Comparison of ENCODE assay signal across 2 cellular contexts in the genomic region with DNA sequence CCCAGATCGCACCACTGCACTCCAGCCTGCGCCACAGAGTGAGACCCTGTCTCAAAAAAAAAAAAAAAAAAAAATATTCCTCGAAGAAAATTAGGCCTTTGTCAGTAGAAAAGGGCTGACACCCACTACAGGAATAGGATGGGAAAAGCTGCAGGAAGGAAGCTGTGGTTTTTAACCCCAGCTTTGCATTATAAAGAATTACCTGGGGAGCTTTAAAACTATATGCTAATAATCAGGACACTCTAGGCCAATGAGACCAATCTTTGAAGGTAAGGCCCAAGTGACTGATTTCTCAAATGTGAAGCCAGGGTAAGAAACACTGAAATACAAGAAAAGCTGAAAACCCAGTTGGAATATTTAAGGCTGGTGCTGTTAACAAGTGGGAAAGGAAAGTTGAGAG.
TF ChIP-seq lines count a peak whose summit lies in the region.

No MANE protein-coding gene starts in this region.

TF ChIP-seq in SK-N-SH, 30 proteins besides CTCF, POLR2A, EP300 and RAD21 (continued from another document):
- TF ChIP-seq, protein P1, sequence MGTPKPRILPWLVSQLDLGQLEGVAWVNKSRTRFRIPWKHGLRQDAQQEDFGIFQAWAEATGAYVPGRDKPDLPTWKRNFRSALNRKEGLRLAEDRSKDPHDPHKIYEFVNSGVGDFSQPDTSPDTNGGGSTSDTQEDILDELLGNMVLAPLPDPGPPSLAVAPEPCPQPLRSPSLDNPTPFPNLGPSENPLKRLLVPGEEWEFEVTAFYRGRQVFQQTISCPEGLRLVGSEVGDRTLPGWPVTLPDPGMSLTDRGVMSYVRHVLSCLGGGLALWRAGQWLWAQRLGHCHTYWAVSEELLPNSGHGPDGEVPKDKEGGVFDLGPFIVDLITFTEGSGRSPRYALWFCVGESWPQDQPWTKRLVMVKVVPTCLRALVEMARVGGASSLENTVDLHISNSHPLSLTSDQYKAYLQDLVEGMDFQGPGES (IDR thresholded peaks at IDR 0.05; ENCODE audit: low read depth, low read length): no peak
- no peak for TF ChIP-seq JUND (IDR thresholded peaks at IDR 0.05)
- TF ChIP-seq RFX5 (IDR thresholded peaks at IDR 0.05; ENCODE audit: low read length): no peak
- no peak for TF ChIP-seq ELF1 (IDR thresholded peaks at IDR 0.05)
- no peak for TF ChIP-seq TAF1 (IDR thresholded peaks at IDR 0.05; ENCODE audit: borderline replicate concordance, low read depth, low read length)
- no peak for TF ChIP-seq TCF12 (IDR thresholded peaks at IDR 0.05)
- TF ChIP-seq GABPA (IDR thresholded peaks at IDR 0.05; ENCODE audit: low read depth): no peak
- TF ChIP-seq, protein P2, sequence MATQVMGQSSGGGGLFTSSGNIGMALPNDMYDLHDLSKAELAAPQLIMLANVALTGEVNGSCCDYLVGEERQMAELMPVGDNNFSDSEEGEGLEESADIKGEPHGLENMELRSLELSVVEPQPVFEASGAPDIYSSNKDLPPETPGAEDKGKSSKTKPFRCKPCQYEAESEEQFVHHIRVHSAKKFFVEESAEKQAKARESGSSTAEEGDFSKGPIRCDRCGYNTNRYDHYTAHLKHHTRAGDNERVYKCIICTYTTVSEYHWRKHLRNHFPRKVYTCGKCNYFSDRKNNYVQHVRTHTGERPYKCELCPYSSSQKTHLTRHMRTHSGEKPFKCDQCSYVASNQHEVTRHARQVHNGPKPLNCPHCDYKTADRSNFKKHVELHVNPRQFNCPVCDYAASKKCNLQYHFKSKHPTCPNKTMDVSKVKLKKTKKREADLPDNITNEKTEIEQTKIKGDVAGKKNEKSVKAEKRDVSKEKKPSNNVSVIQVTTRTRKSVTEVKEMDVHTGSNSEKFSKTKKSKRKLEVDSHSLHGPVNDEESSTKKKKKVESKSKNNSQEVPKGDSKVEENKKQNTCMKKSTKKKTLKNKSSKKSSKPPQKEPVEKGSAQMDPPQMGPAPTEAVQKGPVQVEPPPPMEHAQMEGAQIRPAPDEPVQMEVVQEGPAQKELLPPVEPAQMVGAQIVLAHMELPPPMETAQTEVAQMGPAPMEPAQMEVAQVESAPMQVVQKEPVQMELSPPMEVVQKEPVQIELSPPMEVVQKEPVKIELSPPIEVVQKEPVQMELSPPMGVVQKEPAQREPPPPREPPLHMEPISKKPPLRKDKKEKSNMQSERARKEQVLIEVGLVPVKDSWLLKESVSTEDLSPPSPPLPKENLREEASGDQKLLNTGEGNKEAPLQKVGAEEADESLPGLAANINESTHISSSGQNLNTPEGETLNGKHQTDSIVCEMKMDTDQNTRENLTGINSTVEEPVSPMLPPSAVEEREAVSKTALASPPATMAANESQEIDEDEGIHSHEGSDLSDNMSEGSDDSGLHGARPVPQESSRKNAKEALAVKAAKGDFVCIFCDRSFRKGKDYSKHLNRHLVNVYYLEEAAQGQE (IDR thresholded peaks at IDR 0.05; ENCODE audit: low read depth, low read length): no peak
- TF ChIP-seq, protein P3, sequence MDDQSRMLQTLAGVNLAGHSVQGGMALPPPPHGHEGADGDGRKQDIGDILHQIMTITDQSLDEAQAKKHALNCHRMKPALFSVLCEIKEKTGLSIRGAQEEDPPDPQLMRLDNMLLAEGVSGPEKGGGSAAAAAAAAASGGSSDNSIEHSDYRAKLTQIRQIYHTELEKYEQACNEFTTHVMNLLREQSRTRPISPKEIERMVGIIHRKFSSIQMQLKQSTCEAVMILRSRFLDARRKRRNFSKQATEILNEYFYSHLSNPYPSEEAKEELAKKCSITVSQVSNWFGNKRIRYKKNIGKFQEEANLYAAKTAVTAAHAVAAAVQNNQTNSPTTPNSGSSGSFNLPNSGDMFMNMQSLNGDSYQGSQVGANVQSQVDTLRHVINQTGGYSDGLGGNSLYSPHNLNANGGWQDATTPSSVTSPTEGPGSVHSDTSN (IDR thresholded peaks at IDR 0.05): no peak
- TF ChIP-seq MEF2A (IDR thresholded peaks at IDR 0.05; ENCODE audit: borderline replicate concordance, low read depth): no peak
- no peak for TF ChIP-seq POLR2AphosphoS5 (IDR thresholded peaks at IDR 0.05; ENCODE audit: low read depth, low read length)
- TF ChIP-seq SIN3A (IDR thresholded peaks at IDR 0.05; ENCODE audit: borderline replicate concordance, low read depth, low read length): no peak
- no peak for TF ChIP-seq CHD2 (IDR thresholded peaks at IDR 0.05; ENCODE audit: low read length, partially characterized antibody)
- TF ChIP-seq, protein P4, sequence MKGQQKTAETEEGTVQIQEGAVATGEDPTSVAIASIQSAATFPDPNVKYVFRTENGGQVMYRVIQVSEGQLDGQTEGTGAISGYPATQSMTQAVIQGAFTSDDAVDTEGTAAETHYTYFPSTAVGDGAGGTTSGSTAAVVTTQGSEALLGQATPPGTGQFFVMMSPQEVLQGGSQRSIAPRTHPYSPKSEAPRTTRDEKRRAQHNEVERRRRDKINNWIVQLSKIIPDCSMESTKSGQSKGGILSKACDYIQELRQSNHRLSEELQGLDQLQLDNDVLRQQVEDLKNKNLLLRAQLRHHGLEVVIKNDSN (IDR thresholded peaks at IDR 0.05; ENCODE audit: borderline replicate concordance, low read depth): no peak
- no peak for TF ChIP-seq NFIC (IDR thresholded peaks at IDR 0.05; ENCODE audit: borderline replicate concordance)
- no peak for TF ChIP-seq YY1 (IDR thresholded peaks at IDR 0.05; ENCODE audit: low read depth)

TF ChIP-seq in SK-N-SH treated with all-trans-retinoic acid at 6 μM for 48 hours, 23 proteins besides CTCF, POLR2A, EP300 and RAD21 (continued from another document):
- TF ChIP-seq, protein P5, sequence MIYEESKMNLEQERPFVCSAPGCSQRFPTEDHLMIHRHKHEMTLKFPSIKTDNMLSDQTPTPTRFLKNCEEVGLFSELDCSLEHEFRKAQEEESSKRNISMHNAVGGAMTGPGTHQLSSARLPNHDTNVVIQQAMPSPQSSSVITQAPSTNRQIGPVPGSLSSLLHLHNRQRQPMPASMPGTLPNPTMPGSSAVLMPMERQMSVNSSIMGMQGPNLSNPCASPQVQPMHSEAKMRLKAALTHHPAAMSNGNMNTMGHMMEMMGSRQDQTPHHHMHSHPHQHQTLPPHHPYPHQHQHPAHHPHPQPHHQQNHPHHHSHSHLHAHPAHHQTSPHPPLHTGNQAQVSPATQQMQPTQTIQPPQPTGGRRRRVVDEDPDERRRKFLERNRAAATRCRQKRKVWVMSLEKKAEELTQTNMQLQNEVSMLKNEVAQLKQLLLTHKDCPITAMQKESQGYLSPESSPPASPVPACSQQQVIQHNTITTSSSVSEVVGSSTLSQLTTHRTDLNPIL (CRISPR knock-in tag; IDR thresholded peaks at IDR 0.05; ENCODE audit: low read depth): no peak
- TF ChIP-seq, protein P6, sequence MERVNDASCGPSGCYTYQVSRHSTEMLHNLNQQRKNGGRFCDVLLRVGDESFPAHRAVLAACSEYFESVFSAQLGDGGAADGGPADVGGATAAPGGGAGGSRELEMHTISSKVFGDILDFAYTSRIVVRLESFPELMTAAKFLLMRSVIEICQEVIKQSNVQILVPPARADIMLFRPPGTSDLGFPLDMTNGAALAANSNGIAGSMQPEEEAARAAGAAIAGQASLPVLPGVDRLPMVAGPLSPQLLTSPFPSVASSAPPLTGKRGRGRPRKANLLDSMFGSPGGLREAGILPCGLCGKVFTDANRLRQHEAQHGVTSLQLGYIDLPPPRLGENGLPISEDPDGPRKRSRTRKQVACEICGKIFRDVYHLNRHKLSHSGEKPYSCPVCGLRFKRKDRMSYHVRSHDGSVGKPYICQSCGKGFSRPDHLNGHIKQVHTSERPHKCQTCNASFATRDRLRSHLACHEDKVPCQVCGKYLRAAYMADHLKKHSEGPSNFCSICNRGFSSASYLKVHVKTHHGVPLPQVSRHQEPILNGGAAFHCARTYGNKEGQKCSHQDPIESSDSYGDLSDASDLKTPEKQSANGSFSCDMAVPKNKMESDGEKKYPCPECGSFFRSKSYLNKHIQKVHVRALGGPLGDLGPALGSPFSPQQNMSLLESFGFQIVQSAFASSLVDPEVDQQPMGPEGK (CRISPR knock-in tag; IDR thresholded peaks at IDR 0.05; ENCODE audit: borderline replicate concordance): no peak
